ENCODE assay signal across 26 cellular contexts in the genomic region with DNA sequence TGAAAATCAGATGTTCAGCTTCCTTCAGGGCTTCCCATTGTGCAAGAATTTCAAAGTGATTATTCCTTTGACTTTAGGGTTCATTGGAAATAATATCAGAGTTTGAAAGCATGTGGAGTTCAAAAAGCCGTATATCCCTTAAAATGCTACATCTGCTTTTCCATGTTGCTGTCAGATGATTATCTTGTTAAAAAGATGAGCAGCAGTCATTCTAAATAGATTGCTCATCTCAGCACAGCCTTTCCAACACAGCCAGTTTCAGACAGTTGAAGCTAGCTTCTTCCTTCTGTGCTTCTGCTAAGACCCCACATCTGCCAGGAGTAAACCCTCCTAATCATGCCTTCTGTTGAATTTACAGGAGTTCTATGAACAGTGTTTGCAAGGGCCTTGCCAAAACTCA.
"Had no signal": no experiment of that assay in that cellular context is flagged by ENCODE, and none has a peak within 500 bp of the region (broad histone marks: within the 10 kb centered on the region; RNA-seq: fewer than 3 reads in every experiment).

No MANE protein-coding gene starts in this region.

- DNase-seq: activated B cell treated with CpG ODN at 0.5 μM for 24 hours; activated CD4-positive, alpha-beta memory T cell treated with anti-CD3 and anti-CD28 coated beads for 36 hours; activated CD4-positive, alpha-beta T cell treated with anti-CD3 and anti-CD28 coated beads for 4 hours; activated CD4-positive, alpha-beta T cell treated with anti-CD3 and anti-CD28 coated beads, Interleukin-2, amount 10 ng/mL, durations not matched to agents 24 days and 14 days; activated CD4-positive, alpha-beta T cell treated with anti-CD3 and anti-CD28 coated beads, Interleukin-2, amount 50 U/mL, for 1 hour; activated CD4-positive, alpha-beta T cell treated with anti-CD3 and anti-CD28 coated beads, Interleukin-2, amount 50 U/mL, for 4 hours; activated CD4-positive, CD25-positive, alpha-beta regulatory T cell treated with anti-CD3 and anti-CD28 coated beads, Interleukin-2, amount 50 U/mL, for 72 hours; activated CD8-positive, alpha-beta memory T cell treated with anti-CD3 and anti-CD28 coated beads, Interleukin-2, amount 50 U/mL, for 4 hours; activated CD8-positive, alpha-beta T cell treated with anti-CD3 and anti-CD28 coated beads for 36 hours; activated effector memory CD4-positive, alpha-beta T cell treated with Interleukin-2 at 50 U/mL for 16 hours; activated gamma-delta T cell; activated naive CD4-positive, alpha-beta T cell treated with anti-CD3 and anti-CD28 coated beads, Interleukin-2, amount 50 U/mL, for 16 hours; activated naive CD4-positive, alpha-beta T cell treated with Interleukin-2 at 50 U/mL for 16 hours; activated naive CD8-positive, alpha-beta T cell treated with anti-CD3 and anti-CD28 coated beads for 36 hours; activated T-cell treated with anti-CD3 and anti-CD28 coated beads, Interleukin-2, amount 50 U/mL, for 24 hours; activated T-cell treated with anti-CD3 and anti-CD28 coated beads, Interleukin-2, amount 50 U/mL, for 48 hours; amniotic stem cell; body of pancreas; brain microvascular endothelial cell; central memory CD4-positive, alpha-beta T cell; T-helper 2 cell; T-helper 9 cell had no signal

- H3K36me3 ChIP-seq: adrenal gland, brain microvascular endothelial cell, breast epithelium had no signal

- ATAC-seq: activated CD8-positive, alpha-beta T cell treated with anti-CD3 and anti-CD28 coated beads for 36 hours; activated naive CD4-positive, alpha-beta T cell treated with anti-CD3 and anti-CD28 coated beads, Interleukin-2, amount 50 U/mL, for 72 hours; body of pancreas had no signal

- H3K9me3 ChIP-seq: adrenal gland, body of pancreas had no signal

- H3K4me1 ChIP-seq: adrenal gland, body of pancreas, breast epithelium had no signal

- H3K27me3 ChIP-seq: adrenal gland, body of pancreas, brain microvascular endothelial cell had no signal

- H3K27ac ChIP-seq: adrenal gland, body of pancreas, brain microvascular endothelial cell, breast epithelium, VCaP had no signal

- H3K4me3 ChIP-seq: adrenal gland, body of pancreas, breast epithelium had no signal
